In genomic region chr21:28375708-28376385, GRCh38 we compare ENCODE assay signal across 21 cellular contexts.
A peak's percentile ranks its signal among the peaks of the same experiment; 100 is the strongest.
DNase-seq lines count a peak whose midpoint lies in the region; ATAC-seq, FAIRE-seq and TF ChIP-seq lines count a peak whose summit lies in the region.
"Had no signal": no experiment of that assay in that cellular context is flagged by ENCODE, and none has a peak within 500 bp of the region (broad histone marks: within the 10 kb centered on the region; RNA-seq: fewer than 3 reads in every experiment).

No MANE protein-coding gene starts in this region.

- CTCF ChIA-PET in BJ (lab: Yijun Ruan, JAX): no interaction called here

- H3K4me1 Mint-ChIP-seq in osteocyte (ENCODE audit: unreplicated experiment): peaks cover 26% of the 10 kb centered on the region
- peaks cover 0 to 2% (median 0%) of the 10 kb centered on the region in 4 donors for H3K4me1 Mint-ChIP-seq in naive thymus-derived CD8-positive, alpha-beta T cell
- H3K4me1 Mint-ChIP-seq: activated CD4-positive, alpha-beta T cell treated with anti-CD3 and anti-CD28 coated beads, Interleukin-2, amount 10 ng/mL, durations not matched to agents 7 days and 5 days; memory B cell; stimulated activated naive B cell treated with anti-CD40 and anti-IgM and Interleukin-4, amounts not matched to agents 10 μg/mL and 1 μg/mL and 100 μg/mL, for 72 hours had no signal

- H3K4me1 ChIP-seq in body of pancreas: no peaks in the 10 kb centered on the region
- H3K4me1 ChIP-seq: transverse colon had no signal

- H3K9me3 Mint-ChIP-seq in osteocyte (ENCODE audit: unreplicated experiment): peaks cover 19% of the 10 kb centered on the region
- H3K9me3 Mint-ChIP-seq in naive thymus-derived CD8-positive, alpha-beta T cell: peaks cover 6 to 44% (median 23%) of the 10 kb centered on the region in 9 donors

- TF ChIP-seq CTCF in BJ (IDR thresholded peaks at IDR 0.05; ENCODE audit: insufficient read depth, low read depth, low read length): no peak
- no peak for TF ChIP-seq CTCF in body of pancreas (IDR thresholded peaks at IDR 0.05)
- no peak for TF ChIP-seq CTCF in foreskin fibroblast (IDR thresholded peaks at IDR 0.05; ENCODE audit: low read depth, low read length)
- no peak for TF ChIP-seq CTCF in osteocyte (IDR thresholded peaks at IDR 0.05)

- POLR2A ChIA-PET in BJ (lab: Charles Lee): no interaction called here
- POLR2A ChIA-PET in naive thymus-derived CD8-positive, alpha-beta T cell (lab: Charles Lee): no interaction called here

- H3K4me3 Mint-ChIP-seq in osteocyte (ENCODE audit: unreplicated experiment): no peak overlapping the region
- H3K4me3 Mint-ChIP-seq in naive thymus-derived CD8-positive, alpha-beta T cell: no peak overlapping the region
- H3K4me3 Mint-ChIP-seq: activated CD4-positive, alpha-beta T cell treated with anti-CD3 and anti-CD28 coated beads, Interleukin-2, amount 10 ng/mL, durations not matched to agents 7 days and 5 days; brain; dendritic cell treated with granulocyte-macrophage colony-stimulating factor and Interleukin-4, amounts not matched to agents 40 ng/mL and 50 ng/mL, for 4 days; memory B cell; natural killer cell treated with Interleukin-12 subunit alpha and Interleukin-12 subunit beta and Interleukin-15 and Interleukin-18, amount 100 ng/mL, for 72 hours; stimulated activated naive B cell treated with anti-CD40 and anti-IgM and Interleukin-4, amounts not matched to agents 10 μg/mL and 1 μg/mL and 100 μg/mL, for 72 hours had no signal

- peaks cover 0 to 4% (median 0%) of the 10 kb centered on the region in 3 donors for H3K9me3 ChIP-seq in body of pancreas

- H3K36me3 Mint-ChIP-seq in osteocyte (ENCODE audit: unreplicated experiment): peaks cover 4% of the 10 kb centered on the region
- peaks cover 0 to 45% (median 9%) of the 10 kb centered on the region in 3 donors for H3K36me3 Mint-ChIP-seq in naive thymus-derived CD8-positive, alpha-beta T cell
- H3K36me3 Mint-ChIP-seq: brain; memory B cell; stimulated activated naive B cell treated with anti-CD40 and anti-IgM and Interleukin-4, amounts not matched to agents 10 μg/mL and 1 μg/mL and 100 μg/mL, for 72 hours had no signal

- FAIRE-seq in GM12892 (lab: Jason Lieb, UNC): no peak

- no peaks in the 10 kb centered on the region for H3K27me3 ChIP-seq in BJ (ENCODE audit: control insufficient read depth, insufficient read depth, low read length)
- H3K27me3 ChIP-seq in body of pancreas: no peaks in the 10 kb centered on the region
- H3K27me3 ChIP-seq: transverse colon had no signal

- TF ChIP-seq POLR2A in body of pancreas (IDR thresholded peaks at IDR 0.05) (no peak), GM12892 (IDR thresholded peaks at IDR 0.05; ENCODE audit: low read depth, low read length) (no peak)

- no peak overlapping the region for H3K4me3 ChIP-seq in BJ (ENCODE audit: low read depth, low read length)
- no peak overlapping the region for H3K4me3 ChIP-seq in body of pancreas
- H3K4me3 ChIP-seq in foreskin fibroblast (ENCODE audit: low read depth in 1 of 2, low read length in 2 of 2): no peak overlapping the region
- H3K4me3 ChIP-seq: transverse colon had no signal

- DNase-seq in BJ (ENCODE audit: low read depth) (peak; percentile 1), body of pancreas (no peak), foreskin fibroblast (peak; percentile 68 to 73), osteocyte (ENCODE audit: extremely low spot score, unreplicated experiment) (no peak), NCI-H69 (lab: John Stamatoyannopoulos, UW) (no peak), GM12892 (ENCODE audit: insufficient read length) (no peak)
- no peak for DNase-seq in activated CD4-positive, CD25-positive, alpha-beta regulatory T cell treated with anti-CD3 and anti-CD28 coated beads, Interleukin-2, amount 50 U/mL, for 72 hours
- DNase-seq in naive thymus-derived CD8-positive, alpha-beta T cell: no peak
- DNase-seq: activated CD4-positive, alpha-beta T cell treated with anti-CD3 and anti-CD28 coated beads, Interleukin-2, amount 10 ng/mL, durations not matched to agents 7 days and 5 days; head of caudate nucleus; NCI-H1092; NCI-H2029 treated with DMSO at 0.1 percent for 48 hours; NCI-H524; stimulated activated naive B cell treated with anti-CD40 and anti-IgM and Interleukin-4, amounts not matched to agents 10 μg/mL and 1 μg/mL and 100 μg/mL, for 72 hours; transverse colon had no signal

- peak overlapping the region; percentile 31 for H3K27ac Mint-ChIP-seq in osteocyte (ENCODE audit: unreplicated experiment)
- H3K27ac Mint-ChIP-seq in naive thymus-derived CD8-positive, alpha-beta T cell: no peak overlapping the region
- H3K27ac Mint-ChIP-seq: activated CD4-positive, alpha-beta T cell treated with anti-CD3 and anti-CD28 coated beads, Interleukin-2, amount 10 ng/mL, durations not matched to agents 7 days and 5 days; brain; dendritic cell treated with granulocyte-macrophage colony-stimulating factor and Interleukin-4, amounts not matched to agents 40 ng/mL and 50 ng/mL, for 4 days; memory B cell; natural killer cell treated with Interleukin-12 subunit alpha and Interleukin-12 subunit beta and Interleukin-15 and Interleukin-18, amount 100 ng/mL, for 72 hours; stimulated activated naive B cell treated with anti-CD40 and anti-IgM and Interleukin-4, amounts not matched to agents 10 μg/mL and 1 μg/mL and 100 μg/mL, for 72 hours had no signal

- H3K36me3 ChIP-seq in BJ (ENCODE audit: control insufficient read depth, insufficient read depth, low read length): no peaks in the 10 kb centered on the region
- no peaks in the 10 kb centered on the region for H3K36me3 ChIP-seq in body of pancreas (replicated peaks in 1 of 2; ENCODE audit: insufficient read depth in 1 of 2, low read depth in 2 of 2)
- H3K36me3 ChIP-seq: transverse colon had no signal

- WGBS in body of pancreas, 2 donors: 28 to 33% methylated on average over 2 of the region's 2 CpGs

- H3K27me3 Mint-ChIP-seq in osteocyte (ENCODE audit: unreplicated experiment): no peaks in the 10 kb centered on the region
- peaks cover 0 to 12% (median 2%) of the 10 kb centered on the region in 5 donors for H3K27me3 Mint-ChIP-seq in naive thymus-derived CD8-positive, alpha-beta T cell
- H3K27me3 Mint-ChIP-seq: activated CD4-positive, alpha-beta T cell treated with anti-CD3 and anti-CD28 coated beads, Interleukin-2, amount 10 ng/mL, durations not matched to agents 7 days and 5 days; brain; dendritic cell treated with granulocyte-macrophage colony-stimulating factor and Interleukin-4, amounts not matched to agents 40 ng/mL and 50 ng/mL, for 4 days; memory B cell; natural killer cell treated with Interleukin-12 subunit alpha and Interleukin-12 subunit beta and Interleukin-15 and Interleukin-18, amount 100 ng/mL, for 72 hours; stimulated activated naive B cell treated with anti-CD40 and anti-IgM and Interleukin-4, amounts not matched to agents 10 μg/mL and 1 μg/mL and 100 μg/mL, for 72 hours had no signal

- intact Hi-C loops in body of pancreas (cut with DNase I): no loop called here

- ATAC-seq in body of pancreas: peak; percentile 15
- no peak for ATAC-seq in naive thymus-derived CD8-positive, alpha-beta T cell
- ATAC-seq: HCT116; natural killer cell treated with Interleukin-12 subunit alpha and Interleukin-12 subunit beta and Interleukin-15 and Interleukin-18, amount 100 ng/mL, for 72 hours; stimulated activated naive B cell treated with anti-CD40 and anti-IgM and Interleukin-4, amounts not matched to agents 10 μg/mL and 1 μg/mL and 100 μg/mL, for 72 hours had no signal

- no peak overlapping the region for H3K27ac ChIP-seq in body of pancreas
- H3K27ac ChIP-seq: epithelial cell of prostate, transverse colon had no signal

Comparison
In these comparisons a context has a peak if more than half of its experiments do, and no peak if none do; other contexts are left out.
1. DNase-seq: peak in BJ (single experiment) and foreskin fibroblast (2 of 2); none in body of pancreas (0 of 4), osteocyte (single experiment), NCI-H69 (single experiment), GM12892 (single experiment), activated CD4-positive, CD25-positive, alpha-beta regulatory T cell treated with anti-CD3 and anti-CD28 coated beads, Interleukin-2, amount 50 U/mL, for 72 hours (single experiment) and naive thymus-derived CD8-positive, alpha-beta T cell (0 of 10).